11 cellular contexts compared by ENCODE assay signal in the genomic region with DNA sequence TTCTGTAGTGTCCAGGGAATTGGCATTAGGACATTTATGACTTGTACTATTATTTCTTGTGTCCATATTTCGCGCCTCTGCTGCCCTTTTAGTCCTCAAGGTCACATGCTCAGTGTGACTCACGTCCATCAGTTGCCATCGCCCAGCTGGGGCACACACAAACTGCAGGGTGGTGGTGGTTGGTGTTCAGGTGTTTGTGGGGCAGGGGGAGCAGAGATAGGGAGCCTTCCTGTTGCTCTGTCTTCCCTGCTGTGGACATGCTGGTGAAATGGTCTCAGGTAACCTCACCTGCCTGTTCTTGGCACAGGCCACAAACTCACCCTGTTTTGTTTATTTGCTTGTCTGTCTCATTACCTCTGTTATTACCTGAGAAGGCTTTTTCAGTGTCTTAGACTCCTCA. TPM values are rescaled to one million over a fixed set of nuclear protein-coding genes. Genes with fewer than 3 reads are reported as not detected.
DNase-seq lines count a peak whose midpoint lies in the region; ATAC-seq and TF ChIP-seq lines count a peak whose summit lies in the region.
"Had no signal": no experiment of that assay in that cellular context is flagged by ENCODE, and none has a peak within 500 bp of the region (broad histone marks: within the 10 kb centered on the region; RNA-seq: fewer than 3 reads in every experiment).

No MANE protein-coding gene starts in this region.

- no peaks in the 10 kb centered on the region for H3K9me3 Mint-ChIP-seq in activated naive CD8-positive, alpha-beta T cell treated with anti-CD3 and anti-CD28 coated beads for 36 hours
- no peaks in the 10 kb centered on the region for H3K9me3 Mint-ChIP-seq in activated naive CD8-positive, alpha-beta T cell treated with anti-CD3 and anti-CD28 coated beads, Interleukin-2, amount 50 U/mL, for 24 hours

- peaks cover 27% of the 10 kb centered on the region for H3K36me3 Mint-ChIP-seq in activated naive CD8-positive, alpha-beta T cell treated with anti-CD3 and anti-CD28 coated beads for 36 hours
- H3K36me3 Mint-ChIP-seq in activated naive CD8-positive, alpha-beta T cell treated with anti-CD3 and anti-CD28 coated beads, Interleukin-2, amount 50 U/mL, for 24 hours (ENCODE audit: low read depth), result peaks cover 23% of the 10 kb centered on the region

- H3K4me1 ChIP-seq in SJSA1 (replicated peaks) (peaks cover 28% of the 10 kb centered on the region), stomach (peaks cover 0 to 30% (median 8%) of the 10 kb centered on the region in 4 donors)

- H3K27ac ChIP-seq in SJSA1 (peak overlapping the region; percentile 97), stomach (peak overlapping the region in 3 of 5 donors; percentile 22 to 47 (median 46))

- H3K27ac Mint-ChIP-seq in activated naive CD8-positive, alpha-beta T cell treated with anti-CD3 and anti-CD28 coated beads for 36 hours, result peak overlapping the region; percentile 56
- no peak overlapping the region for H3K27ac Mint-ChIP-seq in activated naive CD8-positive, alpha-beta T cell treated with anti-CD3 and anti-CD28 coated beads, Interleukin-2, amount 50 U/mL, for 24 hours

- H3K4me3 ChIP-seq in SJSA1 (peak overlapping the region; percentile 7; the same call in 1 of the 2 replicates), fibroblast of mammary gland (ENCODE audit: control insufficient read depth, low read depth, low read length) (no peak overlapping the region), stomach (no peak overlapping the region)

- TF ChIP-seq POLR2A in stomach (IDR thresholded peaks at IDR 0.05), result no peak

- TF ChIP-seq CTCF in fibroblast of mammary gland (conservative IDR thresholded peaks at IDR 0.05; ENCODE audit: control insufficient read depth, insufficient read depth, low read depth, low read length) (no peak), stomach (IDR thresholded peaks at IDR 0.05) (no peak)

- H3K9me3 ChIP-seq in SJSA1 (replicated peaks) (no peaks in the 10 kb centered on the region; the same call in 1 of the 2 replicates), stomach (no peaks in the 10 kb centered on the region)

- intact Hi-C loops in stomach (cut with DNase I; ENCODE audit: low total_unique reads), result no loop called here

- no peak for DNase-seq in activated naive CD8-positive, alpha-beta T cell treated with anti-CD3 and anti-CD28 coated beads for 36 hours
- no peak for DNase-seq in activated naive CD8-positive, alpha-beta T cell treated with anti-CD3 and anti-CD28 coated beads, Interleukin-2, amount 50 U/mL, for 24 hours
- DNase-seq in SJSA1 (ENCODE audit: low read depth in 1 of 2, low spot score in 2 of 2) (peak in 1 of 2 experiments; percentile 31), fibroblast of mammary gland (ENCODE audit: low read depth) (peak; percentile 72), stomach (no peak), NCI-H1417 treated with DMSO at 0.1 percent for 48 hours (lab: John Stamatoyannopoulos, UW) (no peak), NCI-H187 treated with DMSO at 0.1 percent for 48 hours (lab: John Stamatoyannopoulos, UW) (no peak)
- DNase-seq: OCI-M1; stimulated activated CD4-positive, alpha-beta T cell treated with anti-CD3 and anti-CD28 coated beads, Interleukin-15, amount 100 ng/mL, for 24 hours; WERI-Rb-1 had no signal

- H3K36me3 ChIP-seq in SJSA1 (peaks cover 79% of the 10 kb centered on the region), stomach (peaks cover 47 to 83% (median 79%) of the 10 kb centered on the region in 4 donors)

- no peak for ATAC-seq in activated naive CD8-positive, alpha-beta T cell treated with anti-CD3 and anti-CD28 coated beads, Interleukin-2, amount 50 U/mL, for 24 hours
- ATAC-seq in HG02870 (IDR thresholded peaks at IDR 0.05; ENCODE audit: unreplicated experiment), result no peak

- no peaks in the 10 kb centered on the region for H3K27me3 Mint-ChIP-seq in activated naive CD8-positive, alpha-beta T cell treated with anti-CD3 and anti-CD28 coated beads for 36 hours
- no peaks in the 10 kb centered on the region for H3K27me3 Mint-ChIP-seq in activated naive CD8-positive, alpha-beta T cell treated with anti-CD3 and anti-CD28 coated beads, Interleukin-2, amount 50 U/mL, for 24 hours

- TF ChIP-seq EP300 in stomach (IDR thresholded peaks at IDR 0.05), result no peak

- no peaks in the 10 kb centered on the region for H3K27me3 ChIP-seq in SJSA1 (replicated peaks)
- no peaks in the 10 kb centered on the region for H3K27me3 ChIP-seq in stomach

- H3K4me1 Mint-ChIP-seq in activated naive CD8-positive, alpha-beta T cell treated with anti-CD3 and anti-CD28 coated beads for 36 hours, result peaks cover 16% of the 10 kb centered on the region
- peaks cover 21% of the 10 kb centered on the region for H3K4me1 Mint-ChIP-seq in activated naive CD8-positive, alpha-beta T cell treated with anti-CD3 and anti-CD28 coated beads, Interleukin-2, amount 50 U/mL, for 24 hours

- no peak overlapping the region for H3K4me3 Mint-ChIP-seq in activated naive CD8-positive, alpha-beta T cell treated with anti-CD3 and anti-CD28 coated beads for 36 hours
- no peak overlapping the region for H3K4me3 Mint-ChIP-seq in activated naive CD8-positive, alpha-beta T cell treated with anti-CD3 and anti-CD28 coated beads, Interleukin-2, amount 50 U/mL, for 24 hours

- 56 to 67% (median 66%) methylated on average over 4 of the region's 4 CpGs for WGBS in stomach, 5 donors

RNA-seq across cellular contexts. Expression of gene PRR12, which starts 22.4 kb away (rescaled TPM):
- total RNA-seq in activated naive CD8-positive, alpha-beta T cell treated with anti-CD3 and anti-CD28 coated beads for 36 hours, result 10 to 100 TPM; 16.0 to 17.8 TPM
- 0.66 and 2.6 TPM in 2 replicates for total RNA-seq in SJSA1 (2014; rRNA removed; shearing (Covaris generic))
- total RNA-seq in stomach, result 10 to 100 TPM in 3 of 5 donors, 1 to 10 TPM in 2; 4.6 to 88.3 (median 13.9) TPM
- polyA plus RNA-seq in stomach, result 10 to 100 TPM in 1 of 3 donors, 1 to 10 TPM in 2; 3.1 to 16.7 (median 5.6) TPM

RNA-seq across cellular contexts. Expression of gene RRAS, which starts 26.6 kb away (rescaled TPM):
- 1 to 10 TPM; 4.4 to 5.0 TPM for total RNA-seq in activated naive CD8-positive, alpha-beta T cell treated with anti-CD3 and anti-CD28 coated beads for 36 hours
- 8.1 and 30.6 TPM in 2 replicates for total RNA-seq in SJSA1 (2014; rRNA removed; shearing (Covaris generic))
- 100 to 1,000 TPM in 1 of 5 donors, 10 to 100 TPM in 3, 1 to 10 TPM in 1; 7.7 to 138 (median 63.9) TPM for total RNA-seq in stomach
- 100 to 1,000 TPM; 126 to 145 (median 130) TPM for polyA plus RNA-seq in stomach

RNA-seq across cellular contexts. Expression of gene SCAF1, which starts 28.6 kb away (rescaled TPM):
- total RNA-seq in activated naive CD8-positive, alpha-beta T cell treated with anti-CD3 and anti-CD28 coated beads for 36 hours, result 10 to 100 TPM; 58.9 to 62.2 TPM
- 23.2 and 27.3 TPM in 2 replicates for total RNA-seq in SJSA1 (2014; rRNA removed; shearing (Covaris generic))
- total RNA-seq in stomach, result 10 to 100 TPM in 4 of 5 donors, 1 to 10 TPM in 1; 8.3 to 41.7 (median 19.8) TPM
- 10 to 100 TPM in 2 of 3 donors, 1 to 10 TPM in 1; 8.9 to 19.7 (median 12.1) TPM for polyA plus RNA-seq in stomach

RNA-seq across cellular contexts. Expression of gene PRRG2, which starts 32.3 kb away (rescaled TPM):
- 1 to 10 TPM; 1.5 to 1.6 TPM for total RNA-seq in activated naive CD8-positive, alpha-beta T cell treated with anti-CD3 and anti-CD28 coated beads for 36 hours
- total RNA-seq in SJSA1 (2014; rRNA removed; shearing (Covaris generic)), result not detected in 2 replicates
- total RNA-seq in stomach, result 10 to 100 TPM in 1 of 5 donors, 1 to 10 TPM in 2, not detected in 2; 5.9 to 12.5 (median 10.0) TPM
- polyA plus RNA-seq in stomach, result 10 to 100 TPM in 1 of 3 donors, 1 to 10 TPM in 2; 8.6 to 14.7 (median 9.0) TPM

RNA-seq across cellular contexts. Expression of gene NOSIP, which starts 33.0 kb away (rescaled TPM):
- total RNA-seq in activated naive CD8-positive, alpha-beta T cell treated with anti-CD3 and anti-CD28 coated beads for 36 hours, result 10 to 100 TPM; 61.4 to 69.5 TPM
- total RNA-seq in SJSA1 (2014; rRNA removed; shearing (Covaris generic)), result 129 and 140 TPM in 2 replicates
- 100 to 1,000 TPM in 1 of 5 donors, 10 to 100 TPM in 4; 18.1 to 354 (median 70.5) TPM for total RNA-seq in stomach
- 100 to 1,000 TPM in 2 of 3 donors, 10 to 100 TPM in 1; 94.6 to 154 (median 113) TPM for polyA plus RNA-seq in stomach
